Comparison of ENCODE assay signal across 28 cellular contexts in genomic region chr4:114326358-114326757, GRCh38.
"Had no signal": no experiment of that assay in that cellular context is flagged by ENCODE, and none has a peak within 500 bp of the region (broad histone marks: within the 10 kb centered on the region; RNA-seq: fewer than 3 reads in every experiment).

No MANE protein-coding gene starts in this region.

- H3K4me1 Mint-ChIP-seq: activated CD4-positive, alpha-beta T cell treated with anti-CD3 and anti-CD28 coated beads, Interleukin-2, amount 10 ng/mL, durations not matched to agents 24 days and 14 days; activated naive CD4-positive, alpha-beta T cell treated with anti-CD3 and anti-CD28 coated beads, Interleukin-2, amount 50 U/mL, for 24 hours; activated naive CD8-positive, alpha-beta T cell treated with anti-CD3 and anti-CD28 coated beads, Interleukin-2, amount 10 ng/mL, durations not matched to agents 7 days and 5 days; brain had no signal

- H3K9me3 Mint-ChIP-seq: activated CD4-positive, alpha-beta T cell treated with anti-CD3 and anti-CD28 coated beads, Interleukin-2, amount 10 ng/mL, durations not matched to agents 24 days and 14 days; activated CD8-positive, alpha-beta T cell treated with anti-CD3 and anti-CD28 coated beads for 36 hours; activated naive CD8-positive, alpha-beta T cell treated with anti-CD3 and anti-CD28 coated beads, Interleukin-2, amount 10 ng/mL, durations not matched to agents 7 days and 5 days; activated T-helper 2 cell treated with anti-CD3 and anti-CD28 coated beads, Interferon-gamma antibody, Interleukin-2, Interleukin-4, amounts not matched to agents 10 μg/mL and 5 μg/mL and 100 μg/mL, durations not matched to agents 14 hours and 24 hours and 36 hours; brain had no signal

- H3K4me3 Mint-ChIP-seq: activated CD4-positive, alpha-beta T cell treated with anti-CD3 and anti-CD28 coated beads, Interleukin-2, amount 10 ng/mL, durations not matched to agents 24 days and 14 days; activated CD8-positive, alpha-beta T cell treated with anti-CD3 and anti-CD28 coated beads for 36 hours; activated naive CD4-positive, alpha-beta T cell treated with anti-CD3 and anti-CD28 coated beads, Interleukin-2, amount 50 U/mL, for 24 hours; activated naive CD8-positive, alpha-beta T cell treated with anti-CD3 and anti-CD28 coated beads, Interleukin-2, amount 10 ng/mL, durations not matched to agents 7 days and 5 days; activated T-cell treated with anti-CD3 and anti-CD28 coated beads, Interleukin-2, amount 50 U/mL, for 72 hours; brain had no signal

- H3K36me3 Mint-ChIP-seq: activated naive CD4-positive, alpha-beta T cell treated with anti-CD3 and anti-CD28 coated beads, Interleukin-2, amount 50 U/mL, for 24 hours; activated naive CD8-positive, alpha-beta T cell treated with anti-CD3 and anti-CD28 coated beads, Interleukin-2, amount 10 ng/mL, durations not matched to agents 7 days and 5 days; brain had no signal

- H3K27ac Mint-ChIP-seq: activated CD4-positive, alpha-beta T cell treated with anti-CD3 and anti-CD28 coated beads, Interleukin-2, amount 10 ng/mL, durations not matched to agents 24 days and 14 days; activated CD8-positive, alpha-beta T cell treated with anti-CD3 and anti-CD28 coated beads for 36 hours; activated naive CD4-positive, alpha-beta T cell treated with anti-CD3 and anti-CD28 coated beads, Interleukin-2, amount 50 U/mL, for 24 hours; activated naive CD8-positive, alpha-beta T cell treated with anti-CD3 and anti-CD28 coated beads, Interleukin-2, amount 10 ng/mL, durations not matched to agents 7 days and 5 days; activated T-cell treated with anti-CD3 and anti-CD28 coated beads, Interleukin-2, amount 50 U/mL, for 72 hours; activated T-helper 2 cell treated with anti-CD3 and anti-CD28 coated beads, Interferon-gamma antibody, Interleukin-2, Interleukin-4, amounts not matched to agents 10 μg/mL and 5 μg/mL and 100 μg/mL, durations not matched to agents 14 hours and 24 hours and 36 hours; brain had no signal

- FAIRE-seq: astrocyte, bronchial epithelial cell had no signal

- DNase-seq: activated CD4-positive, alpha-beta T cell treated with anti-CD3 and anti-CD28 coated beads, Interleukin-2, amount 10 ng/mL, durations not matched to agents 24 days and 14 days; activated CD4-positive, alpha-beta T cell treated with anti-CD3 and anti-CD28 coated beads, Interleukin-2, amount 50 U/mL, for 4 hours; activated CD8-positive, alpha-beta T cell treated with anti-CD3 and anti-CD28 coated beads for 36 hours; activated gamma-delta T cell; activated naive CD4-positive, alpha-beta T cell treated with Interleukin-2 at 50 U/mL for 16 hours; activated naive CD8-positive, alpha-beta T cell treated with anti-CD3 and anti-CD28 coated beads, Interleukin-2, amount 10 ng/mL, durations not matched to agents 7 days and 5 days; activated T-cell treated with anti-CD3 and anti-CD28 coated beads, Interleukin-2, amount 50 U/mL, for 1 hour; activated T-cell treated with anti-CD3 and anti-CD28 coated beads, Interleukin-2, amount 50 U/mL, for 72 hours; adrenal gland; caudate nucleus; cerebellar nuclear complex; NCI-H1092 treated with DMSO at 0.1 percent for 48 hours; NCI-H1417 treated with DMSO at 0.1 percent for 48 hours; NCI-H1694 treated with DMSO at 0.1 percent for 48 hours; NCI-H2029; NCI-H345; NCI-H524 treated with DMSO at 0.1 percent for 48 hours; PC-3; Peyer's patch; RPMI8226; SHP77 treated with DMSO at 0.1 percent for 48 hours; T1000 had no signal

- ATAC-seq: activated CD8-positive, alpha-beta T cell treated with anti-CD3 and anti-CD28 coated beads for 36 hours; activated T-cell treated with anti-CD3 and anti-CD28 coated beads, Interleukin-2, amount 50 U/mL, for 72 hours; PC-3 had no signal

- H3K27me3 Mint-ChIP-seq: activated CD4-positive, alpha-beta T cell treated with anti-CD3 and anti-CD28 coated beads, Interleukin-2, amount 10 ng/mL, durations not matched to agents 24 days and 14 days; activated CD8-positive, alpha-beta T cell treated with anti-CD3 and anti-CD28 coated beads for 36 hours; activated naive CD8-positive, alpha-beta T cell treated with anti-CD3 and anti-CD28 coated beads, Interleukin-2, amount 10 ng/mL, durations not matched to agents 7 days and 5 days; brain had no signal

- H3K4me3 ChIP-seq: adrenal gland, Peyer's patch, SJSA1 had no signal
